ENCODE assay signal across 8 cellular contexts in genomic region chr10:79562135-79562756, GRCh38. TPM values are rescaled to one million over a fixed set of nuclear protein-coding genes. Genes with fewer than 3 reads are reported as not detected.
A peak's percentile ranks its signal among the peaks of the same experiment; 100 is the strongest.
DNase-seq lines count a peak whose midpoint lies in the region; ATAC-seq, FAIRE-seq and TF ChIP-seq lines count a peak whose summit lies in the region.

No MANE protein-coding gene starts in this region.

- H3K9ac ChIP-seq in Karpas-422 (ENCODE audit: low read length) (no peak overlapping the region), K562 (ENCODE audit: insufficient read depth in 1 of 2, low read depth in 2 of 2, low read length in 2 of 2) (no peak overlapping the region), iPS-18a (ENCODE audit: low read length) (no peak overlapping the region)

- in situ Hi-C loops in K562 (cut with MboI), result loop anchor here (10.0 kb wide), 1 partner anchor 373 kb away; no protein-coding TSS in a partner anchor

- H3K9me1 ChIP-seq in K562 (ENCODE audit: control insufficient read depth, insufficient read depth, low read length), result no peaks in the 10 kb centered on the region

- H3K9me3 ChIP-seq in Karpas-422 (ENCODE audit: low read length) (no peaks in the 10 kb centered on the region), K562 (replicated peaks; ENCODE audit: control insufficient read depth, insufficient read depth, low read depth, low read length) (no peaks in the 10 kb centered on the region), iPS-18a (ENCODE audit: control insufficient read depth, low read depth, low read length) (no peaks in the 10 kb centered on the region)

- H3K4me3 ChIP-seq in Karpas-422 (ENCODE audit: low read length) (no peak overlapping the region), K562 (no peak overlapping the region; the same call in 1 of the 2 replicates), iPS-18a (ENCODE audit: low read length) (peak overlapping the region; percentile 28)

- ATAC-seq in GM21576 (IDR thresholded peaks at IDR 0.05; ENCODE audit: unreplicated experiment) (peak; percentile 66), K562 (peak; percentile 96)

- CTCF ChIA-PET in K562 (lab: Yijun Ruan, JAX; ENCODE audit: low intra/inter-chr PET ratio), result interaction anchor here (1.3 to 1.7 kb wide), 2 partner anchors 10 to 367 kb away, joined by 4 to 12 read pairs; no protein-coding TSS in a partner anchor

- H3K27me3 ChIP-seq in Karpas-422 (ENCODE audit: low read length) (no peaks in the 10 kb centered on the region), K562 (ENCODE audit: control insufficient read depth in 2 of 2, insufficient read depth in 2 of 2, low read length in 2 of 2) (peaks cover 0 to 26% of the 10 kb centered on the region in 2 experiments; a peak in 3 of 5 replicates), iPS-18a (ENCODE audit: control insufficient read depth, insufficient read depth, low read length) (peaks cover 13% of the 10 kb centered on the region)

- peak; percentile 88 to 95 for TF ChIP-seq RAD21 in K562 (CRISPR knock-in tag; conservative IDR thresholded peaks at IDR 0.05 in 1 of 2, IDR thresholded peaks at IDR 0.05 in 1 of 2)

- FAIRE-seq in K562 (lab: Jason Lieb, UNC), result peak; percentile 94

- H3K79me2 ChIP-seq in Karpas-422 (ENCODE audit: low read length) (no peaks in the 10 kb centered on the region), K562 (ENCODE audit: control insufficient read depth, insufficient read depth, low read length) (no peaks in the 10 kb centered on the region)

- H4K20me1 ChIP-seq in Karpas-422 (ENCODE audit: insufficient read depth, low read depth, low read length) (no peaks in the 10 kb centered on the region), K562 (replicated peaks; ENCODE audit: control insufficient read depth, insufficient read depth, low read length) (no peaks in the 10 kb centered on the region)

- POLR2A ChIA-PET in K562 (lab: Yijun Ruan, JAX), result no interaction called here

- H3K9me2 ChIP-seq in Karpas-422 (replicated peaks; ENCODE audit: insufficient read depth, low read length), result no peaks in the 10 kb centered on the region

- peak; percentile 88 to 98 (median 93) for TF ChIP-seq CTCF in K562 (IDR thresholded peaks at IDR 0.05 in 2 of 3, conservative IDR thresholded peaks at IDR 0.05 in 1 of 3; ENCODE audit: insufficient read depth in 2 of 3, low read depth in 1 of 3, low read length in 3 of 3)

- intact Hi-C loops in K562 (cut with micrococcal nuclease), result loop anchor here (1.0 to 5.0 kb wide), 4 partner anchors 47 to 569 kb away; no protein-coding TSS in a partner anchor

- DNase-seq in DMS53 (lab: John Stamatoyannopoulos, UW), result peak; percentile 89
- DNase-seq in Karpas-422, result peak; percentile 84
- DNase-seq in T-helper 2 cell, result peak; percentile 16 to 80 (median 37)
- DNase-seq in K562 (ENCODE audit: extremely low read depth in 1 of 4, low spot score in 3 of 4), result peak; percentile 59 to 78 (median 66)
- DNase-seq in stimulated activated CD4-positive, alpha-beta T cell treated with anti-CD3 and anti-CD28 coated beads, Interleukin-15, amount 100 ng/mL, for 24 hours, result peak; percentile 74
- no peak for DNase-seq in cortex of kidney (lab: John Stamatoyannopoulos, UW)

- H2AFZ ChIP-seq in Karpas-422 (ENCODE audit: low read length) (no peak overlapping the region), K562 (ENCODE audit: low read depth, low read length) (peak overlapping the region; percentile 67)

- no peak for TF ChIP-seq POLR2A in K562 (conservative IDR thresholded peaks at IDR 0.05)

- H3K4me1 ChIP-seq in Karpas-422 (ENCODE audit: low read length) (no peaks in the 10 kb centered on the region), K562 (replicated peaks in 1 of 2; ENCODE audit: control insufficient read depth in 2 of 2, insufficient read depth in 2 of 2, low read length in 2 of 2) (peaks cover 0 to 5% of the 10 kb centered on the region in 2 experiments; a peak in 1 of 5 replicates), iPS-18a (ENCODE audit: control insufficient read depth, low read depth, low read length) (no peaks in the 10 kb centered on the region)

- H3K36me3 ChIP-seq in Karpas-422 (ENCODE audit: insufficient read depth, low read length) (no peaks in the 10 kb centered on the region), K562 (ENCODE audit: control insufficient read depth, insufficient read depth, low read length) (no peaks in the 10 kb centered on the region), iPS-18a (ENCODE audit: control insufficient read depth, low read depth, low read length) (no peaks in the 10 kb centered on the region)

- no TSS peak for BruUV-seq in K562 (replicated peaks; lab: Mats Ljungman, UMichigan)

- WGBS in K562 (ENCODE audit: insufficient coverage, low coverage, missing lambda C conversion rate), result 1% methylated on average over 17 of the region's 17 CpGs

- TF ChIP-seq EP300 in K562 (IDR thresholded peaks at IDR 0.05; ENCODE audit: low read length), result no peak

- H3K27ac ChIP-seq in Karpas-422 (ENCODE audit: low read length) (no peak overlapping the region), K562 (ENCODE audit: extremely low read depth, low read depth, low read length) (no peak overlapping the region), iPS-18a (ENCODE audit: low read length) (no peak overlapping the region)

- H3K4me2 ChIP-seq in Karpas-422 (ENCODE audit: low read depth, low read length, poor library complexity, severe bottlenecking) (no peak overlapping the region), K562 (ENCODE audit: insufficient read depth, low read length) (peak overlapping the region; percentile 56)

RNA-seq across cellular contexts. Expression of gene SFTPA2, which starts 2.0 kb away (rescaled TPM):
- not detected in 2 replicates for total RNA-seq in Karpas-422 (2014; rRNA removed; shearing (Covaris generic); ENCODE audit: low replicate concordance)
- not detected in 2 replicates for total RNA-seq in K562 (2011; cell fraction: chromatin; rRNA removed; ENCODE audit: low replicate concordance)
- total RNA-seq in K562 (2011; cell fraction: nucleolus; rRNA removed), result not detected in 2 replicates
- not detected in 2 replicates for total RNA-seq in K562 (2011; cell fraction: nucleoplasm; rRNA removed)
- total RNA-seq in K562 (2014; rRNA removed) (not detected in 2 replicates), K562 (2014; rRNA removed; fragmentation: Illumina TruSeq; extraction: Trizol) (not detected in 2 replicates), K562 (2015; rRNA removed; fragmentation: Illumina TruSeq; extraction: Trizol) (not detected in 2 replicates), K562 (2021) (4.1 and 5.3 TPM in 2 replicates)
- polyA plus RNA-seq in K562 (2011; rRNA removed) (not detected in 2 replicates), K562 (2014; fragmentation: Illumina TruSeq; extraction: Trizol) (not detected in 2 replicates), K562 (2014; fragmentation: Nextera tagmentation; extraction: Ambion mirVana) (not detected), K562 (2014; rRNA removed) (not detected in 2 replicates)
- not detected in 2 replicates for polyA plus RNA-seq in K562 (2011; cell fraction: cytosol; rRNA removed)
- polyA plus RNA-seq in K562 (2011; cell fraction: nucleus; rRNA removed), result not detected in 2 replicates
- polyA plus RNA-seq in K562 (2012), result not detected in 2 replicates
- not detected in 2 replicates for polyA minus RNA-seq in K562 (2011; rRNA and poly(A)+ RNA removed)
- polyA minus RNA-seq in K562 (2011; cell fraction: cytosol; rRNA and poly(A)+ RNA removed), result not detected in 2 replicates
- polyA minus RNA-seq in K562 (2011; cell fraction: nucleus; rRNA and poly(A)+ RNA removed), result not detected in 2 replicates

RNA-seq across cellular contexts. Expression of gene SFTPA1, which starts 48.5 kb away (rescaled TPM):
- not detected in 2 replicates for total RNA-seq in Karpas-422 (2014; rRNA removed; shearing (Covaris generic); ENCODE audit: low replicate concordance)
- not detected in 2 replicates for total RNA-seq in K562 (2011; cell fraction: chromatin; rRNA removed; ENCODE audit: low replicate concordance)
- total RNA-seq in K562 (2011; cell fraction: nucleolus; rRNA removed), result not detected in 2 replicates
- total RNA-seq in K562 (2011; cell fraction: nucleoplasm; rRNA removed), result not detected in 2 replicates
- 0.08 TPM in 1 of 2 replicates, not detected in the other for total RNA-seq in K562 (2014; rRNA removed)
- total RNA-seq in K562 (2014; rRNA removed; fragmentation: Illumina TruSeq; extraction: Trizol), result not detected in 2 replicates
- total RNA-seq in K562 (2015; rRNA removed; fragmentation: Illumina TruSeq; extraction: Trizol), result not detected in 2 replicates
- total RNA-seq in K562 (2021), result 3.5 and 5.2 TPM in 2 replicates
- 0.04 TPM in 1 of 2 replicates, not detected in the other for polyA plus RNA-seq in K562 (2011; rRNA removed)
- 0.03 and 0.07 TPM in 2 replicates for polyA plus RNA-seq in K562 (2011; cell fraction: cytosol; rRNA removed)
- polyA plus RNA-seq in K562 (2011; cell fraction: nucleus; rRNA removed), result not detected in 2 replicates
- polyA plus RNA-seq in K562 (2012), result 0.12 TPM in 1 of 2 replicates, not detected in the other
- polyA plus RNA-seq in K562 (2014; fragmentation: Illumina TruSeq; extraction: Trizol), result not detected in 2 replicates
- under 1 TPM in 1 of 2 experiments, not detected in 1; 0.11 TPM for polyA plus RNA-seq in K562 (2014; fragmentation: Nextera tagmentation; extraction: Ambion mirVana)
- polyA plus RNA-seq in K562 (2014; rRNA removed), result 0.05 TPM in 1 of 2 replicates, not detected in the other
- polyA minus RNA-seq in K562 (2011; rRNA and poly(A)+ RNA removed), result not detected in 2 replicates
- not detected in 2 replicates for polyA minus RNA-seq in K562 (2011; cell fraction: cytosol; rRNA and poly(A)+ RNA removed)
- polyA minus RNA-seq in K562 (2011; cell fraction: nucleus; rRNA and poly(A)+ RNA removed), result not detected in 2 replicates

RNA-seq across cellular contexts. Expression of gene EIF5AL1, which starts 49.9 kb away (rescaled TPM):
- 0.11 TPM in 1 of 2 replicates, not detected in the other for total RNA-seq in Karpas-422 (2014; rRNA removed; shearing (Covaris generic); ENCODE audit: low replicate concordance)
- total RNA-seq in K562 (2011; cell fraction: chromatin; rRNA removed; ENCODE audit: low replicate concordance), result 0.16 TPM in 1 of 2 replicates, not detected in the other
- total RNA-seq in K562 (2011; cell fraction: nucleolus; rRNA removed), result 0.13 and 0.17 TPM in 2 replicates
- total RNA-seq in K562 (2011; cell fraction: nucleoplasm; rRNA removed), result 0.15 and 0.31 TPM in 2 replicates
- total RNA-seq in K562 (2014; rRNA removed) (0.65 and 0.68 TPM in 2 replicates), K562 (2014; rRNA removed; fragmentation: Illumina TruSeq; extraction: Trizol) (0.80 and 0.83 TPM in 2 replicates), K562 (2015; rRNA removed; fragmentation: Illumina TruSeq; extraction: Trizol) (0.18 and 0.30 TPM in 2 replicates), K562 (2021) (0.27 and 0.31 TPM in 2 replicates)
- polyA plus RNA-seq in K562 (2011; rRNA removed) (1.6 and 1.8 TPM in 2 replicates), K562 (2014; fragmentation: Illumina TruSeq; extraction: Trizol) (3.2 and 3.4 TPM in 2 replicates), K562 (2014; fragmentation: Nextera tagmentation; extraction: Ambion mirVana) (under 1 TPM in 1 of 2 experiments, not detected in 1; 0.03 TPM), K562 (2014; rRNA removed) (0.37 and 0.43 TPM in 2 replicates)
- polyA plus RNA-seq in K562 (2011; cell fraction: cytosol; rRNA removed), result 0.97 and 1.1 TPM in 2 replicates
- polyA plus RNA-seq in K562 (2011; cell fraction: nucleus; rRNA removed), result 0.20 and 0.35 TPM in 2 replicates
- 0.54 and 1.1 TPM in 2 replicates for polyA plus RNA-seq in K562 (2012)
- 3.2 and 4.7 TPM in 2 replicates for polyA minus RNA-seq in K562 (2011; rRNA and poly(A)+ RNA removed)
- 0.64 and 0.67 TPM in 2 replicates for polyA minus RNA-seq in K562 (2011; cell fraction: cytosol; rRNA and poly(A)+ RNA removed)
- under 0.01 and 0.11 TPM in 2 replicates for polyA minus RNA-seq in K562 (2011; cell fraction: nucleus; rRNA and poly(A)+ RNA removed)
